ENCODE assay signal across 8 cellular contexts in genomic region chr6:106360989-106361430, GRCh38. TPM values are rescaled to one million over a fixed set of nuclear protein-coding genes. Genes with fewer than 3 reads are reported as not detected.
A peak's percentile ranks its signal among the peaks of the same experiment; 100 is the strongest.
DNase-seq lines count a peak whose midpoint lies in the region; FAIRE-seq and TF ChIP-seq lines count a peak whose summit lies in the region.

No MANE protein-coding gene starts in this region.

- H2BK12ac ChIP-seq in H9 (ENCODE audit: insufficient read length, low read depth, low read length): no peak overlapping the region

- POLR2A ChIA-PET in PC-9 (lab: Charles Lee; ENCODE audit: unreplicated experiment): interaction anchor here (0.6 to 1.0 kb wide), 2 partner anchors 21 to 111 kb away, joined by 3 to 5 read pairs; no protein-coding TSS in a partner anchor

- H2BK5ac ChIP-seq in H9 (ENCODE audit: insufficient read length, low read length): no peak overlapping the region

- no peaks in the 10 kb centered on the region; the same call in 1 of the 2 replicates for H3K27me3 ChIP-seq in H9 (ENCODE audit: insufficient read depth, low read length)
- H3K27me3 ChIP-seq in PC-9 (ENCODE audit: insufficient read depth, low read depth): no peaks in the 10 kb centered on the region
- H3K27me3 ChIP-seq in liver (ENCODE audit: control insufficient read depth in 4 of 4, insufficient read depth in 4 of 4, low read length in 3 of 4): peaks cover 0 to 10% (median 0%) of the 10 kb centered on the region in 4 donors

- no peaks in the 10 kb centered on the region for H3K9me2 ChIP-seq in PC-9 (ENCODE audit: insufficient read depth)

- CTCF ChIA-PET in PC-9 (lab: Charles Lee): interaction anchor here (0.5 to 1.3 kb wide), 10 partner anchors 14 to 1536 kb away, joined by 3 to 7 read pairs (median 4); no protein-coding TSS in a partner anchor

- no peak overlapping the region for H2AK5ac ChIP-seq in H9 (ENCODE audit: insufficient read length, low read length)

- H3K4me2 ChIP-seq in H9 (ENCODE audit: insufficient read depth, insufficient read length, low read length): peak overlapping the region; percentile 95
- peak overlapping the region; percentile 85 for H3K4me2 ChIP-seq in PC-9

- no peak for TF ChIP-seq RAD21 in liver (IDR thresholded peaks at IDR 0.05)

- DNase-seq in COLO668 (lab: John Stamatoyannopoulos, UW; ENCODE audit: unreplicated experiment) (peak; percentile 50), H9 (peak; percentile 55), PC-9 (peak in 1 of 2 experiments; percentile 49), SHP77 (lab: John Stamatoyannopoulos, UW) (no peak), urothelium cell line (ENCODE audit: low spot score) (no peak)

- no peaks in the 10 kb centered on the region for H4K20me1 ChIP-seq in H9 (ENCODE audit: control insufficient read depth, insufficient read depth, insufficient read length)
- H4K20me1 ChIP-seq in PC-9 (ENCODE audit: insufficient read depth): no peaks in the 10 kb centered on the region

- no peak overlapping the region for H3K56ac ChIP-seq in H9 (ENCODE audit: insufficient read length, low read depth, low read length)

- no peak overlapping the region for H2BK120ac ChIP-seq in H9 (ENCODE audit: low read depth, low read length, poor library complexity, severe bottlenecking)

- H4K91ac ChIP-seq in H9 (ENCODE audit: insufficient read length, low read depth, low read length): no peak overlapping the region

- no peaks in the 10 kb centered on the region for H3F3A ChIP-seq in PC-9 (ENCODE audit: insufficient read depth, low read depth)

- no peak overlapping the region for H2BK15ac ChIP-seq in H9 (ENCODE audit: low read depth, low read length)

- H3K27ac Mint-ChIP-seq in H9 (0 out of 7 replicates have a peak overlapping the region, but pooled peaks of 1 of the 3 experiments have one; percentile 28), brain (peak overlapping the region in 1 of 5 experiments; percentile 24)
- no peak overlapping the region for H3K27ac Mint-ChIP-seq in stimulated activated naive CD8-positive, alpha-beta T cell treated with anti-CD3 and anti-CD28 coated beads, Interleukin-15, Interleukin-2, amounts not matched to agents 100 ng/mL and 50 ng/mL, for 24 hours

- H3K4me3 Mint-ChIP-seq in H9: peak overlapping the region; percentile 82 to 88
- peak overlapping the region; percentile 74 to 85 (median 79) for H3K4me3 Mint-ChIP-seq in brain
- H3K4me3 Mint-ChIP-seq in stimulated activated naive CD8-positive, alpha-beta T cell treated with anti-CD3 and anti-CD28 coated beads, Interleukin-15, Interleukin-2, amounts not matched to agents 100 ng/mL and 50 ng/mL, for 24 hours: peak overlapping the region; percentile 73

- H3K79me1 ChIP-seq in H9 (ENCODE audit: insufficient read depth, low read depth, low read length, poor library complexity, severe bottlenecking): no peaks in the 10 kb centered on the region

- H3T11ph ChIP-seq in H9 (ENCODE audit: low read length): no peak overlapping the region

- no peak overlapping the region for H4K5ac ChIP-seq in H9 (ENCODE audit: insufficient read length, low read depth, low read length)

- no CpG with 5 or more reads among the region's 31 CpGs for WGBS in H9 (ENCODE audit: extremely low coverage, insufficient read length, low lambda C conversion rate)
- WGBS in liver: 5% methylated on average over 31 of the region's 31 CpGs

- H3K14ac ChIP-seq in H9 (ENCODE audit: insufficient read depth, low read length): peak overlapping the region; percentile 77

- H3K23me2 ChIP-seq in H9 (ENCODE audit: insufficient read length, low read depth, low read length, poor library complexity, severe bottlenecking): peaks cover 8% of the 10 kb centered on the region

- H3K9me3 ChIP-seq in H9 (ENCODE audit: control insufficient read depth, low read depth, low read length) (no peaks in the 10 kb centered on the region), PC-9 (ENCODE audit: insufficient read depth, low read depth) (no peaks in the 10 kb centered on the region), liver (ENCODE audit: control insufficient read depth in 4 of 4, low read length in 3 of 4) (no peaks in the 10 kb centered on the region)

- peaks cover 17% of the 10 kb centered on the region for H3K27me3 Mint-ChIP-seq in H9 (ENCODE audit: low read depth)
- peaks cover 64% of the 10 kb centered on the region for H3K27me3 Mint-ChIP-seq in brain
- peaks cover 60% of the 10 kb centered on the region for H3K27me3 Mint-ChIP-seq in stimulated activated naive CD8-positive, alpha-beta T cell treated with anti-CD3 and anti-CD28 coated beads, Interleukin-15, Interleukin-2, amounts not matched to agents 100 ng/mL and 50 ng/mL, for 24 hours

- H3K4me3 ChIP-seq in PC-9 (peak overlapping the region; percentile 86), liver (ENCODE audit: low read depth in 1 of 3, low read length in 3 of 3) (peak overlapping the region in 2 of 3 donors; percentile 26 to 54)

- intact Hi-C loops in PC-9 (cut with micrococcal nuclease; ENCODE audit: unreplicated experiment): loop anchor here (1.0 to 5.0 kb wide), 5 partner anchors 22 to 636 kb away; no protein-coding TSS in a partner anchor

- FAIRE-seq in urothelium cell line (lab: Jason Lieb, UNC): no peak

- H3K9ac ChIP-seq in H9 (ENCODE audit: extremely low read depth, insufficient read length, low read length): peak overlapping the region; percentile 38
- no peak overlapping the region for H3K9ac ChIP-seq in liver (ENCODE audit: low read depth in 1 of 2, low read length in 2 of 2)

- H3K36me3 Mint-ChIP-seq in H9 (ENCODE audit: insufficient read depth in 1 of 3, low read depth in 3 of 3) (peaks cover 0 to 2% (median 0%) of the 10 kb centered on the region in 3 experiments; a peak in 1 of 7 replicates), brain (no peaks in the 10 kb centered on the region)
- H3K36me3 Mint-ChIP-seq in stimulated activated naive CD8-positive, alpha-beta T cell treated with anti-CD3 and anti-CD28 coated beads, Interleukin-15, Interleukin-2, amounts not matched to agents 100 ng/mL and 50 ng/mL, for 24 hours (ENCODE audit: low read depth): no peaks in the 10 kb centered on the region

- no peak overlapping the region for H3K23ac ChIP-seq in H9 (ENCODE audit: insufficient read length, low read depth, low read length)

- H3K18ac ChIP-seq in H9 (ENCODE audit: insufficient read length, low read depth, low read length): no peak overlapping the region

- H3K27ac ChIP-seq in H9 (ENCODE audit: insufficient read length, low read depth, low read length): no peak overlapping the region
- peak overlapping the region; percentile 34; the same call in 1 of the 2 replicates for H3K27ac ChIP-seq in PC-9
- H3K27ac ChIP-seq in liver (ENCODE audit: low read depth in 1 of 2, low read length in 2 of 2): no peak overlapping the region

- H3K36me3 ChIP-seq in PC-9 (ENCODE audit: low read depth) (no peaks in the 10 kb centered on the region), liver (ENCODE audit: control insufficient read depth in 4 of 4, insufficient read depth in 3 of 4, low read depth in 1 of 4, low read length in 3 of 4) (no peaks in the 10 kb centered on the region)

- H3K4me1 Mint-ChIP-seq in H9 (peaks cover 6 to 7% of the 10 kb centered on the region in 2 experiments), brain (peaks cover 11% of the 10 kb centered on the region)
- peaks cover 12% of the 10 kb centered on the region for H3K4me1 Mint-ChIP-seq in stimulated activated naive CD8-positive, alpha-beta T cell treated with anti-CD3 and anti-CD28 coated beads, Interleukin-15, Interleukin-2, amounts not matched to agents 100 ng/mL and 50 ng/mL, for 24 hours (ENCODE audit: low read depth)

- H3K9me3 Mint-ChIP-seq in H9 (no peaks in the 10 kb centered on the region; a peak in 1 of 5 replicates), brain (peaks cover 0 to 5% (median 0%) of the 10 kb centered on the region in 5 experiments)
- no peaks in the 10 kb centered on the region for H3K9me3 Mint-ChIP-seq in stimulated activated naive CD8-positive, alpha-beta T cell treated with anti-CD3 and anti-CD28 coated beads, Interleukin-15, Interleukin-2, amounts not matched to agents 100 ng/mL and 50 ng/mL, for 24 hours

- BruUV-seq in PC-9 (replicated peaks; lab: Mats Ljungman, UMichigan): no TSS peak

- H3K4me1 ChIP-seq in H9 (ENCODE audit: insufficient read depth, low read length) (no peaks in the 10 kb centered on the region; the same call in 1 of the 2 replicates), PC-9 (replicated peaks; ENCODE audit: insufficient read depth) (peaks cover 11% of the 10 kb centered on the region), liver (ENCODE audit: control insufficient read depth in 4 of 4, insufficient read depth in 4 of 4, low read length in 3 of 4) (peaks cover 6 to 13% (median 10%) of the 10 kb centered on the region in 4 donors)

- H2BK20ac ChIP-seq in H9 (ENCODE audit: low read depth, low read length, poor library complexity, severe bottlenecking): no peak overlapping the region

- no peaks in the 10 kb centered on the region for H3K79me2 ChIP-seq in H9 (ENCODE audit: insufficient read depth, low read length)
- no peaks in the 10 kb centered on the region; the same call in 1 of the 2 replicates for H3K79me2 ChIP-seq in PC-9 (ENCODE audit: low read depth)

- H3K4ac ChIP-seq in H9 (ENCODE audit: low read depth, low read length): no peak overlapping the region

- TF ChIP-seq CTCF in H9 (conservative IDR thresholded peaks at IDR 0.05) (no peak), PC-9 (conservative IDR thresholded peaks at IDR 0.05) (no peak), brain (conservative IDR thresholded peaks at IDR 0.05) (no peak), liver (IDR thresholded peaks at IDR 0.05; ENCODE audit: low read depth, low read length, missing input control) (no peak)

- H4K8ac ChIP-seq in H9 (replicated peaks; ENCODE audit: insufficient read length, low read depth, low read length): no peak overlapping the region

- H2AFZ ChIP-seq in H9 (ENCODE audit: low read length) (peak overlapping the region; percentile 9), PC-9 (peak overlapping the region; percentile 94)

TF ChIP-seq in liver, 16 proteins besides CTCF, POLR2A, EP300 and RAD21:
- TF ChIP-seq MAX (IDR thresholded peaks at IDR 0.05) (no peak), FOXA1 (IDR thresholded peaks at IDR 0.05) (no peak), HNF4G (IDR thresholded peaks at IDR 0.05) (no peak), HNF4A (conservative IDR thresholded peaks at IDR 0.05) (no peak)

RNA-seq across cellular contexts. Expression of gene CRYBG1, which starts 0.5 kb away (rescaled TPM):
- total RNA-seq in H9 (2021) (5.6 and 5.7 TPM in 2 replicates), PC-9 (2021) (42.7 and 49.3 TPM in 2 replicates), liver (1 to 10 TPM; 4.5 to 8.7 TPM)
- polyA plus RNA-seq in brain (ENCODE audit: insufficient read depth, low read depth, low replicate concordance) (0.31 TPM), liver (1 to 10 TPM; 2.3 to 3.4 TPM)

RNA-seq across cellular contexts. Expression of gene ATG5, which starts 35.5 kb away (rescaled TPM):
- total RNA-seq in H9 (2021): 36.7 and 37.2 TPM in 2 replicates
- total RNA-seq in PC-9 (2021): 38.1 and 39.8 TPM in 2 replicates
- polyA plus RNA-seq in brain (ENCODE audit: insufficient read depth, low read depth, low replicate concordance): 9.9 TPM
- total RNA-seq in liver: 10 to 100 TPM; 16.0 to 25.7 TPM
- 10 to 100 TPM; 10.0 to 23.5 TPM for polyA plus RNA-seq in liver

Comparison
In these comparisons a context has a peak if more than half of its experiments do, and no peak if none do; other contexts are left out.
1. DNase-seq: peak in COLO668 (single experiment) and H9 (single experiment); none in SHP77 (0 of 2) and urothelium cell line (single experiment).
2. Peak in every context shown above with its lines, with median percentiles within 50 percentile points of each other: H3K4me3 Mint-ChIP-seq.